ENCODE assay signal across 19 cellular contexts in the genomic region with DNA sequence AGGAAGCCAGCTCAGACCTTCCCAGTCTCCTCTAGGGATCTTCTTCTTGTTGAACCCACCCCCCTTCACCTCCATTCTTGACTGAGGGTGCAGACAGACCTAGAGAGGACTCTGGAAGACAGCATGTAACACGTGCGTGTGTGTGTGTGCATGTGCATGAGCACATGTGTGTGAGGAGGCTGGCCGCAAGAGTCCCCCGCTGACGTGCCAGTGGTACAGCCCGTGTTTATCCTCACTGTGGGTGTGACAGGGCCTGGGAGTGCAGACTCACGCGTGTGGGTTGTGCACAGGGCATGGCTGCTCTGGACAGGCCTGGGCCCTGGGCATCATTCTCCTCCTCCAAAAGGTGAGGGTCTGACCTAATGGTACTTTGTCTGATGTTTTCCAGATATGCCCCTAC. TPM values are rescaled to one million over a fixed set of nuclear protein-coding genes. Genes with fewer than 3 reads are reported as not detected.
DNase-seq lines count a peak whose midpoint lies in the region; ATAC-seq and TF ChIP-seq lines count a peak whose summit lies in the region.
"Had no signal": no experiment of that assay in that cellular context is flagged by ENCODE, and none has a peak within 500 bp of the region (broad histone marks: within the 10 kb centered on the region; RNA-seq: fewer than 3 reads in every experiment).

No MANE protein-coding gene starts in this region.

- no peak for ATAC-seq in IMR-90 (ENCODE audit: low read depth)
- no peak for ATAC-seq in thoracic aorta (ENCODE audit: insufficient number of reproducible peaks, low FRiP score, low read depth)
- no peak for ATAC-seq in GM19467 (IDR thresholded peaks at IDR 0.05; ENCODE audit: unreplicated experiment)
- no peak for ATAC-seq in foreskin keratinocyte
- ATAC-seq: naive thymus-derived CD8-positive, alpha-beta T cell had no signal

- H2AK9ac ChIP-seq in IMR-90 (replicated peaks; ENCODE audit: low read depth, low read length, poor library complexity): peak overlapping the region; percentile 33

- in situ Hi-C loops in IMR-90 (cut with MboI; ENCODE audit: low sequenced_read_pairs): no loop called here

- no TSS peak for BruUV-seq in IMR-90 (replicated peaks; lab: Mats Ljungman, UMichigan)

- H4K5ac ChIP-seq in IMR-90 (ENCODE audit: low read depth, low read length): no peak overlapping the region

- no peak overlapping the region for H2BK20ac ChIP-seq in IMR-90 (ENCODE audit: low read depth, low read length)

- no peak overlapping the region for H2AFZ ChIP-seq in IMR-90 (replicated peaks; ENCODE audit: low read length, poor library complexity)
- H2AFZ ChIP-seq: parathyroid adenoma had no signal

- no peak overlapping the region for H3K4ac ChIP-seq in IMR-90 (ENCODE audit: low read depth, low read length)

- POLR2A ChIA-PET in IMR-90 (lab: Charles Lee; ENCODE audit: unreplicated experiment): no interaction called here

- no peak overlapping the region for H4K91ac ChIP-seq in IMR-90 (ENCODE audit: insufficient read depth, low read depth, low read length)

- no peaks in the 10 kb centered on the region for H3K9me3 ChIP-seq in IMR-90 (ENCODE audit: control insufficient read depth, insufficient read depth, low read length)
- no peaks in the 10 kb centered on the region for H3K9me3 ChIP-seq in thoracic aorta
- H3K9me3 ChIP-seq: Caco-2 had no signal

- TF ChIP-seq POLR2A in IMR-90 (IDR thresholded peaks at IDR 0.05; ENCODE audit: low read depth, low read length): no peak

- H3K36me3 Mint-ChIP-seq in mesothelial cell of epicardium: peaks cover 12% of the 10 kb centered on the region

- peaks cover 4% of the 10 kb centered on the region for H3K9me1 ChIP-seq in IMR-90 (ENCODE audit: insufficient read depth, low read length)

- intact Hi-C loops in IMR-90 (cut with micrococcal nuclease): no loop called here

- H3K4me3 Mint-ChIP-seq in mesothelial cell of epicardium: no peak overlapping the region
- H3K4me3 Mint-ChIP-seq: activated CD4-positive, alpha-beta memory T cell treated with anti-CD3 and anti-CD28 coated beads, Interleukin-2, amount 10 ng/mL, durations not matched to agents 7 days and 5 days; activated T-cell treated with anti-CD3 and anti-CD28 coated beads, Interleukin-2, amount 50 U/mL, for 24 hours; naive thymus-derived CD8-positive, alpha-beta T cell had no signal

- DNase-seq in IMR-90 (no peak), caudate nucleus (lab: John Stamatoyannopoulos, UW) (no peak), mesothelial cell of epicardium (ENCODE audit: low spot score in 2 of 2, unreplicated experiment in 2 of 2) (no peak), thoracic aorta (ENCODE audit: low spot score) (no peak), foreskin keratinocyte (no peak), NCI-H2029 (lab: John Stamatoyannopoulos, UW) (no peak)
- DNase-seq: activated CD4-positive, alpha-beta memory T cell treated with anti-CD3 and anti-CD28 coated beads, Interleukin-2, amount 10 ng/mL, durations not matched to agents 7 days and 5 days; activated naive CD4-positive, alpha-beta T cell treated with anti-CD3 and anti-CD28 coated beads, Interleukin-2, amount 50 U/mL, for 16 hours; activated T-cell treated with anti-CD3 and anti-CD28 coated beads, Interleukin-2, amount 50 U/mL, for 24 hours; Caco-2; H9; naive thymus-derived CD8-positive, alpha-beta T cell; NCI-H1694 treated with DMSO at 0.1 percent for 48 hours; NCI-H446 treated with DMSO at 0.1 percent for 48 hours; NK-92 treated with Interleukin-12 subunit alpha and Interleukin-12 subunit beta, amount 100 ng/mL, for 24 hours had no signal

- H3K4me2 ChIP-seq in IMR-90 (ENCODE audit: low read depth, low read length): no peak overlapping the region

- no peak overlapping the region for H3K4me3 ChIP-seq in IMR-90 (ENCODE audit: insufficient read depth, low read depth, low read length)
- no peak overlapping the region for H3K4me3 ChIP-seq in thoracic aorta
- H3K4me3 ChIP-seq: lung had no signal

- no peak for TF ChIP-seq RAD21 in IMR-90 (IDR thresholded peaks at IDR 0.05; ENCODE audit: low read length)

- no peak overlapping the region for H3K23ac ChIP-seq in IMR-90 (ENCODE audit: low read depth, low read length)

- H3K56ac ChIP-seq in IMR-90 (ENCODE audit: extremely low read depth, insufficient read depth, low read length): no peak overlapping the region

- H2BK120ac ChIP-seq in IMR-90 (ENCODE audit: low read depth, low read length): no peak overlapping the region

- TF ChIP-seq CTCF in IMR-90 (conservative IDR thresholded peaks at IDR 0.05; ENCODE audit: low read depth, low read length) (no peak), mesothelial cell of epicardium (IDR thresholded peaks at IDR 0.05; ENCODE audit: unreplicated experiment) (no peak), thoracic aorta (IDR thresholded peaks at IDR 0.05) (no peak), foreskin keratinocyte (conservative IDR thresholded peaks at IDR 0.05) (no peak)

- peaks cover 29% of the 10 kb centered on the region for H3K27me3 Mint-ChIP-seq in mesothelial cell of epicardium (ENCODE audit: low read depth)
- H3K27me3 Mint-ChIP-seq: activated CD4-positive, alpha-beta memory T cell treated with anti-CD3 and anti-CD28 coated beads, Interleukin-2, amount 10 ng/mL, durations not matched to agents 7 days and 5 days; activated T-cell treated with anti-CD3 and anti-CD28 coated beads, Interleukin-2, amount 50 U/mL, for 24 hours; naive thymus-derived CD8-positive, alpha-beta T cell had no signal

- H3K4me1 ChIP-seq in IMR-90 (ENCODE audit: control insufficient read depth, insufficient read depth, low read length) (peaks cover 30% of the 10 kb centered on the region), thoracic aorta (ENCODE audit: control insufficient read depth in 1 of 2, low read depth in 2 of 2) (peaks cover 36 to 87% of the 10 kb centered on the region in 2 donors), foreskin keratinocyte (no peaks in the 10 kb centered on the region)
- H3K4me1 ChIP-seq: Caco-2, parathyroid adenoma had no signal

- 69% methylated on average over 6 of the region's 8 CpGs; no CpG with 5 or more reads in 1 of the 2 experiments for WGBS in IMR-90 (ENCODE audit: extremely low coverage in 2 of 2, insufficient read length in 1 of 2), 2 experiments

- dilution Hi-C loops in IMR-90 (cut with HindIII; ENCODE audit: low sequenced_read_pairs, unreplicated experiment): no loop called here

- H3K4me1 Mint-ChIP-seq in mesothelial cell of epicardium: peaks cover 35% of the 10 kb centered on the region
- H3K4me1 Mint-ChIP-seq: activated CD4-positive, alpha-beta memory T cell treated with anti-CD3 and anti-CD28 coated beads, Interleukin-2, amount 10 ng/mL, durations not matched to agents 7 days and 5 days had no signal

- CTCF ChIA-PET in IMR-90 (lab: Yijun Ruan, JAX): no interaction called here

- H3K14ac ChIP-seq in IMR-90 (replicated peaks; ENCODE audit: low read depth, low read length): no peak overlapping the region

- no peak overlapping the region for H2AK5ac ChIP-seq in IMR-90 (ENCODE audit: low read depth, low read length)

- no peak overlapping the region for H2BK15ac ChIP-seq in IMR-90 (ENCODE audit: low read depth, low read length)

- H3K79me1 ChIP-seq in IMR-90 (ENCODE audit: low read depth in 1 of 2, low read length in 2 of 2): peaks cover under 1 to 34% of the 10 kb centered on the region in 2 experiments; a peak in 3 of 4 replicates

- no peak overlapping the region for H3K18ac ChIP-seq in IMR-90 (ENCODE audit: low read depth, low read length)

- no peaks in the 10 kb centered on the region for H3K9me3 Mint-ChIP-seq in mesothelial cell of epicardium
- H3K9me3 Mint-ChIP-seq: activated CD4-positive, alpha-beta memory T cell treated with anti-CD3 and anti-CD28 coated beads, Interleukin-2, amount 10 ng/mL, durations not matched to agents 7 days and 5 days; activated T-cell treated with anti-CD3 and anti-CD28 coated beads, Interleukin-2, amount 50 U/mL, for 24 hours; H9; naive thymus-derived CD8-positive, alpha-beta T cell had no signal

- H3K36me3 ChIP-seq in IMR-90 (ENCODE audit: control insufficient read depth, insufficient read depth, low read length) (peaks cover 49% of the 10 kb centered on the region), thoracic aorta (peaks cover 31% of the 10 kb centered on the region)

- no peak overlapping the region for H4K8ac ChIP-seq in IMR-90 (ENCODE audit: low read depth in 2 of 2, low read length in 2 of 2)

- H3K27ac Mint-ChIP-seq in mesothelial cell of epicardium: peak overlapping the region; percentile 25
- H3K27ac Mint-ChIP-seq: activated CD4-positive, alpha-beta memory T cell treated with anti-CD3 and anti-CD28 coated beads, Interleukin-2, amount 10 ng/mL, durations not matched to agents 7 days and 5 days; activated T-cell treated with anti-CD3 and anti-CD28 coated beads, Interleukin-2, amount 50 U/mL, for 24 hours; H9; naive thymus-derived CD8-positive, alpha-beta T cell had no signal

- H3K27ac ChIP-seq in IMR-90 (ENCODE audit: insufficient read depth, low read length) (no peak overlapping the region), caudate nucleus (ENCODE audit: low read depth, low read length) (peak overlapping the region; percentile 91), thoracic aorta (peak overlapping the region; percentile 88 to 90), foreskin keratinocyte (no peak overlapping the region)
- H3K27ac ChIP-seq: HL-60, parathyroid adenoma had no signal

- no peak overlapping the region for H2BK5ac ChIP-seq in IMR-90 (ENCODE audit: low read depth, low read length, poor library complexity, severe bottlenecking)

- H3K27me3 ChIP-seq in IMR-90 (ENCODE audit: control insufficient read depth, insufficient read depth, low read length) (no peaks in the 10 kb centered on the region), thoracic aorta (replicated peaks; ENCODE audit: insufficient read depth) (no peaks in the 10 kb centered on the region), foreskin keratinocyte (no peaks in the 10 kb centered on the region)

- H3K9ac ChIP-seq in IMR-90 (ENCODE audit: low read depth, low read length): no peak overlapping the region
- H3K9ac ChIP-seq: parathyroid adenoma had no signal

- H4K20me1 ChIP-seq in IMR-90 (ENCODE audit: insufficient read depth, low read length): peaks cover 16% of the 10 kb centered on the region

RNA-seq across cellular contexts. Expression of gene LYL1, which starts 26.3 kb away (rescaled TPM):
- 0.28 and 0.36 TPM in 2 replicates for total RNA-seq in IMR-90 (2012; rRNA removed)
- 0.39 and 0.63 TPM in 2 replicates for polyA plus RNA-seq in IMR-90 (2012; rRNA removed)
- polyA plus RNA-seq in IMR-90 (2012; cell fraction: cytosol; rRNA removed): 0.17 and 0.64 TPM in 2 replicates
- 0.56 and 1.4 TPM in 2 replicates for polyA plus RNA-seq in IMR-90 (2012; cell fraction: nucleus; rRNA removed; ENCODE audit: low replicate concordance)
- total RNA-seq in mesothelial cell of epicardium: 3.4 to 4.0 TPM (median 3.8 TPM) in 3 replicates
- 10 to 100 TPM; 10.6 to 36.1 TPM for total RNA-seq in thoracic aorta
- 1.9 and 2.1 TPM in 2 replicates for total RNA-seq in foreskin keratinocyte
- 1.6 and 2.7 TPM in 2 replicates for polyA plus RNA-seq in foreskin keratinocyte

RNA-seq across cellular contexts. Expression of gene TRMT1, which starts 40.2 kb away (rescaled TPM):
- total RNA-seq in IMR-90 (2012; rRNA removed) (23.3 and 28.3 TPM in 2 replicates), mesothelial cell of epicardium (53.9 to 58.6 TPM (median 57.0 TPM) in 3 replicates), thoracic aorta (10 to 100 TPM; 35.3 to 52.3 TPM), foreskin keratinocyte (35.7 and 37.7 TPM in 2 replicates)
- polyA plus RNA-seq in IMR-90 (2012; rRNA removed) (56.0 and 62.1 TPM in 2 replicates), foreskin keratinocyte (43.4 and 44.8 TPM in 2 replicates)
- 30.8 and 37.2 TPM in 2 replicates for polyA plus RNA-seq in IMR-90 (2012; cell fraction: cytosol; rRNA removed)
- 280 and 687 TPM in 2 replicates for polyA plus RNA-seq in IMR-90 (2012; cell fraction: nucleus; rRNA removed; ENCODE audit: low replicate concordance)

RNA-seq across cellular contexts. Expression of gene NACC1, which starts 41.7 kb away (rescaled TPM):
- total RNA-seq in IMR-90 (2012; rRNA removed) (42.5 and 56.7 TPM in 2 replicates), mesothelial cell of epicardium (63.0 to 76.4 TPM (median 74.5 TPM) in 3 replicates), thoracic aorta (10 to 100 TPM; 27.2 to 28.8 TPM), foreskin keratinocyte (71.7 and 72.6 TPM in 2 replicates)
- polyA plus RNA-seq in IMR-90 (2012; rRNA removed) (181 and 243 TPM in 2 replicates), foreskin keratinocyte (32.9 and 36.7 TPM in 2 replicates)
- 122 and 198 TPM in 2 replicates for polyA plus RNA-seq in IMR-90 (2012; cell fraction: cytosol; rRNA removed)
- 98.8 and 265 TPM in 2 replicates for polyA plus RNA-seq in IMR-90 (2012; cell fraction: nucleus; rRNA removed; ENCODE audit: low replicate concordance)

Comparison
In these comparisons a context has a peak if more than half of its experiments do, and no peak if none do; other contexts are left out.
1. H3K27ac ChIP-seq: peak in caudate nucleus (single experiment) and thoracic aorta (2 of 2); none in IMR-90 (single experiment) and foreskin keratinocyte (single experiment).